Comparison of ENCODE assay signal across 21 cellular contexts in the genomic region with DNA sequence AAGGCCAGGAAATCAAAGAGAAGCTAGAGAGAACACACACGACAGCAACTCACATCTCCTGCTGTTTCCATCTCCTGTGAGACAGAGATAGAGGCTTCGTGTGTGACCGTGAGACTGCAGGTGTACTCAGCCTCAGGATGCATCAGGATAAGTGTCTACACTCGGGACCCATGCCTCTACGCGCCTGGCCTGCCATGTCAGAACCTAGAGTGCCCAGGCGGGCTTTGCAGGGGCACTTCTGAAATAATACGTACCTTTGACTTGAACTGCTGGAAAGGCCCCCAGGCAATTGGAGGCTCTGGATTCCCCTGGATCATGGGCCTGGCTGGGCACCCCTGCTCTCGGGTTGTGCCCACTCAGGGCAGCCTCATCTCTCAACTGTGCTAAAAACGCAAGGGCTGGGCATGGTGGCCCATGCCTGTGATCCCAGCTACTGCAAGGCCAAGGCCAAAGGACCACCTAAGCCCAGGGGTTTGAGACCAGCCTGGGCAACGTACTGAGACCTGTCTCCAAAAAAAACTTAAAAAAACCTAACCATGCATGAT. TPM values are rescaled to one million over a fixed set of nuclear protein-coding genes. Genes with fewer than 3 reads are reported as not detected.
DNase-seq lines count a peak whose midpoint lies in the region; ATAC-seq, FAIRE-seq and TF ChIP-seq lines count a peak whose summit lies in the region.
"Had no signal": no experiment of that assay in that cellular context is flagged by ENCODE, and none has a peak within 500 bp of the region (broad histone marks: within the 10 kb centered on the region; RNA-seq: fewer than 3 reads in every experiment).

No MANE protein-coding gene starts in this region.

- WGBS in GM23248 (ENCODE audit: low coverage in 1 of 2, low lambda C conversion rate in 2 of 2, missing lambda C conversion rate in 2 of 2), 2 experiments, result 95 to 97% methylated on average over 11 of the region's 11 CpGs

- peaks cover 35% of the 10 kb centered on the region for H3F3A ChIP-seq in GM23248 (ENCODE audit: insufficient read depth)

- FAIRE-seq in kidney (lab: Jason Lieb, UNC), result no peak
- FAIRE-seq: TTC549 had no signal

- peaks cover 11% of the 10 kb centered on the region for H3K4me1 Mint-ChIP-seq in stimulated activated naive CD8-positive, alpha-beta T cell treated with anti-CD3 and anti-CD28 coated beads, Interleukin-15, amount 100 ng/mL, for 72 hours
- H3K4me1 Mint-ChIP-seq: neural crest cell had no signal

- in situ Hi-C loops in GM23248 (cut with MboI), result no loop called here

- TF ChIP-seq CTCF in kidney (IDR thresholded peaks at IDR 0.05; ENCODE audit: borderline replicate concordance, extremely low read depth, insufficient read depth), result no peak

- H3K27me3 ChIP-seq in SJCRH30, result no peaks in the 10 kb centered on the region
- no peaks in the 10 kb centered on the region for H3K27me3 ChIP-seq in GM23248 (replicated peaks; ENCODE audit: insufficient read depth)
- H3K27me3 ChIP-seq: hepatocyte, testis, vagina had no signal

- H3K27ac Mint-ChIP-seq in stimulated activated naive CD8-positive, alpha-beta T cell treated with anti-CD3 and anti-CD28 coated beads, Interleukin-15, amount 100 ng/mL, for 72 hours, result no peak overlapping the region
- H3K27ac Mint-ChIP-seq: immature natural killer cell had no signal

- no peaks in the 10 kb centered on the region; the same call in 1 of the 2 replicates for H4K20me1 ChIP-seq in GM23248 (ENCODE audit: insufficient read depth)

- H3K4me3 ChIP-seq in SJCRH30 (no peak overlapping the region), kidney (ENCODE audit: low read length in 2 of 2) (no peak overlapping the region), GM23248 (no peak overlapping the region)
- H3K4me3 ChIP-seq: hepatocyte, left ventricle myocardium inferior, testis, vagina had no signal

- no peak for DNase-seq in stimulated activated naive CD8-positive, alpha-beta T cell treated with anti-CD3 and anti-CD28 coated beads, Interleukin-15, amount 100 ng/mL, for 72 hours
- no peak for DNase-seq in stimulated activated naive CD8-positive, alpha-beta T cell treated with anti-CD3 and anti-CD28 coated beads, Interleukin-15, Interleukin-2, amounts not matched to agents 100 U/mL and 50 U/mL, for 24 hours
- DNase-seq in SJCRH30, result no peak
- DNase-seq in kidney, result peak; percentile 38
- no peak for DNase-seq in GM23248
- no peak for DNase-seq in Kasumi-1 (lab: John Stamatoyannopoulos, UW)
- DNase-seq: activated CD4-positive, CD25-positive, alpha-beta regulatory T cell treated with anti-CD3 and anti-CD28 coated beads, Interleukin-2, amount 50 U/mL, for 72 hours; caudate nucleus; foreskin fibroblast; immature natural killer cell; left ventricle myocardium inferior; NCI-H1694 treated with DMSO at 0.1 percent for 48 hours; NCI-H526 treated with DMSO at 0.1 percent for 48 hours; testis had no signal

- H3K9ac ChIP-seq in kidney (ENCODE audit: low read length in 2 of 2) (no peak overlapping the region), GM23248 (no peak overlapping the region)

- ATAC-seq in stimulated activated naive CD8-positive, alpha-beta T cell treated with anti-CD3 and anti-CD28 coated beads, Interleukin-15, amount 100 ng/mL, for 72 hours, result peak; percentile 16
- ATAC-seq in stimulated activated naive CD8-positive, alpha-beta T cell treated with anti-CD3 and anti-CD28 coated beads, Interleukin-15, Interleukin-2, amounts not matched to agents 100 U/mL and 50 U/mL, for 24 hours, result no peak
- ATAC-seq in GM18511 (IDR thresholded peaks at IDR 0.05; ENCODE audit: unreplicated experiment), result no peak

- H3K4me1 ChIP-seq in SJCRH30, result peaks cover 16% of the 10 kb centered on the region
- H3K4me1 ChIP-seq in kidney (ENCODE audit: control insufficient read depth in 1 of 2, insufficient read depth in 1 of 2, low read depth in 1 of 2, low read length in 2 of 2), result peaks cover 0 to 7% of the 10 kb centered on the region in 2 donors
- peaks cover 3% of the 10 kb centered on the region; the same call in 1 of the 2 replicates for H3K4me1 ChIP-seq in GM23248 (ENCODE audit: insufficient read depth)

- H3K36me3 ChIP-seq in SJCRH30 (peaks cover 15% of the 10 kb centered on the region), kidney (ENCODE audit: control insufficient read depth in 1 of 2, insufficient read depth in 2 of 2, low read length in 2 of 2) (peaks cover 26 to 54% of the 10 kb centered on the region in 2 donors), GM23248 (ENCODE audit: low read depth) (peaks cover 13% of the 10 kb centered on the region; the same call in 1 of the 2 replicates)

- no peaks in the 10 kb centered on the region for H3K9me2 ChIP-seq in GM23248 (ENCODE audit: insufficient read depth)

- no peaks in the 10 kb centered on the region for H3K9me3 ChIP-seq in SJCRH30 (replicated peaks)
- no peaks in the 10 kb centered on the region for H3K9me3 ChIP-seq in kidney (ENCODE audit: control insufficient read depth in 1 of 2, low read length in 2 of 2)
- H3K9me3 ChIP-seq in GM23248 (ENCODE audit: low read depth), result no peaks in the 10 kb centered on the region
- H3K9me3 ChIP-seq: left ventricle myocardium inferior, testis, vagina had no signal

- H3K27me3 Mint-ChIP-seq in stimulated activated naive CD8-positive, alpha-beta T cell treated with anti-CD3 and anti-CD28 coated beads, Interleukin-15, amount 100 ng/mL, for 72 hours, result no peaks in the 10 kb centered on the region

- H3K9me3 Mint-ChIP-seq in stimulated activated naive CD8-positive, alpha-beta T cell treated with anti-CD3 and anti-CD28 coated beads, Interleukin-15, amount 100 ng/mL, for 72 hours, result no peaks in the 10 kb centered on the region
- H3K9me3 Mint-ChIP-seq: immature natural killer cell had no signal

- peak overlapping the region; percentile 88 for H3K27ac ChIP-seq in SJCRH30
- no peak overlapping the region for H3K27ac ChIP-seq in kidney (ENCODE audit: low read depth in 2 of 2, low read length in 2 of 2)
- H3K27ac ChIP-seq in GM23248, result no peak overlapping the region
- H3K27ac ChIP-seq: hepatocyte, left ventricle myocardium inferior, testis, vagina had no signal

- H3K4me2 ChIP-seq in GM23248 (ENCODE audit: unreplicated experiment), result no peak overlapping the region
- H3K4me2 ChIP-seq: hepatocyte had no signal

- H2AFZ ChIP-seq in GM23248, result no peak overlapping the region
- H2AFZ ChIP-seq: hepatocyte had no signal

- no peak overlapping the region for H3K4me3 Mint-ChIP-seq in stimulated activated naive CD8-positive, alpha-beta T cell treated with anti-CD3 and anti-CD28 coated beads, Interleukin-15, amount 100 ng/mL, for 72 hours
- H3K4me3 Mint-ChIP-seq: immature natural killer cell, neural crest cell had no signal

- H3K79me2 ChIP-seq in GM23248 (ENCODE audit: insufficient read depth), result 0 out of 2 replicates have a peak, but pooled peaks cover 8% of the 10 kb centered on the region
- H3K79me2 ChIP-seq: hepatocyte had no signal

- intact Hi-C loops in kidney (cut with DNase I), result no loop called here

RNA-seq across cellular contexts. Expression of a gene that starts 13.0 kb away (rescaled TPM):
- 83.2 and 93.4 TPM in 2 replicates for total RNA-seq in SJCRH30 (2014; rRNA removed; shearing (Covaris generic))
- 96.6 TPM for total RNA-seq in kidney
- polyA plus RNA-seq in kidney (ENCODE audit: insufficient read depth, low read depth, low replicate concordance), result 135 TPM
- 132 and 135 TPM in 2 replicates for total RNA-seq in GM23248 (2014; rRNA removed; shearing (Covaris generic))
- 25.6 and 28.3 TPM in 2 replicates for polyA plus RNA-seq in GM23248 (2016; fragmentation: Nextera tagmentation; extraction: Ambion mirVana)

RNA-seq across cellular contexts. Expression of a gene that starts 37.1 kb away (rescaled TPM):
- not detected in 2 replicates for total RNA-seq in SJCRH30 (2014; rRNA removed; shearing (Covaris generic))
- total RNA-seq in kidney, result 0.91 TPM
- polyA plus RNA-seq in kidney (ENCODE audit: insufficient read depth, low read depth, low replicate concordance) (not detected), GM23248 (2016; fragmentation: Nextera tagmentation; extraction: Ambion mirVana) (not detected in 2 replicates)
- not detected in 2 replicates for total RNA-seq in GM23248 (2014; rRNA removed; shearing (Covaris generic))
- total RNA-seq: dermis microvascular lymphatic vessel endothelial cell, hepatocyte, left ventricle myocardium inferior, Right ventricle myocardium inferior, vagina had no signal
- polyA plus RNA-seq: immature natural killer cell had no signal
